Comparison of ENCODE assay signal across 18 cellular contexts in genomic region chr17:45388604-45389325, GRCh38. TPM values are rescaled to one million over a fixed set of nuclear protein-coding genes. Genes with fewer than 3 reads are reported as not detected.
DNase-seq lines count a peak whose midpoint lies in the region; ATAC-seq, FAIRE-seq and TF ChIP-seq lines count a peak whose summit lies in the region.
"Had no signal": no experiment of that assay in that cellular context is flagged by ENCODE, and none has a peak within 500 bp of the region (broad histone marks: within the 10 kb centered on the region; RNA-seq: fewer than 3 reads in every experiment).

No MANE protein-coding gene starts in this region.

- peaks cover 27% of the 10 kb centered on the region for H3K4me1 Mint-ChIP-seq in activated naive CD8-positive, alpha-beta T cell treated with anti-CD3 and anti-CD28 coated beads for 36 hours

- peak; percentile 36 for FAIRE-seq in H54 (lab: Jason Lieb, UNC)

- H3K27ac ChIP-seq in effector memory CD4-positive, alpha-beta T cell (ENCODE audit: insufficient read depth, low read length, poor library complexity, severe bottlenecking): no peak overlapping the region
- H3K27ac ChIP-seq: transverse colon had no signal

- no peak for ATAC-seq in HG02970 (IDR thresholded peaks at IDR 0.05; ENCODE audit: low FRiP score, unreplicated experiment)
- ATAC-seq: right cardiac atrium had no signal

- DNase-seq in AG10803 (ENCODE audit: low read depth) (peak; percentile 22), H54 (ENCODE audit: insufficient read length, low spot score) (peak; percentile 88), hepatic stellate cell (ENCODE audit: low spot score) (peak; percentile 70), OCI-M2 (lab: John Stamatoyannopoulos, UW; ENCODE audit: unreplicated experiment) (no peak)
- peak; percentile 12 for DNase-seq in activated naive CD8-positive, alpha-beta T cell treated with anti-CD3 and anti-CD28 coated beads for 36 hours
- no peak for DNase-seq in effector memory CD4-positive, alpha-beta T cell
- DNase-seq in stimulated activated CD4-positive, alpha-beta T cell treated with anti-CD3 and anti-CD28 coated beads, Interleukin-2, amount 100 ng/mL, for 24 hours: no peak
- DNase-seq: activated CD8-positive, alpha-beta memory T cell treated with anti-CD3 and anti-CD28 coated beads for 24 hours; activated naive CD4-positive, alpha-beta T cell treated with anti-CD3 and anti-CD28 coated beads for 36 hours; central memory CD4-positive, alpha-beta T cell; glutamatergic neuron; NCI-H1105 treated with DMSO at 0.1 percent for 48 hours; NCI-H446; nephron progenitor cell; SK-N-SH; transverse colon had no signal

- H3K9me3 ChIP-seq in effector memory CD4-positive, alpha-beta T cell (ENCODE audit: control insufficient read depth, low read length): no peaks in the 10 kb centered on the region
- H3K9me3 ChIP-seq: SK-N-SH, transverse colon had no signal

- H3K36me3 ChIP-seq in effector memory CD4-positive, alpha-beta T cell (ENCODE audit: control insufficient read depth, insufficient read depth, low read length): no peaks in the 10 kb centered on the region
- H3K36me3 ChIP-seq: transverse colon had no signal

- H3K27me3 ChIP-seq in effector memory CD4-positive, alpha-beta T cell (replicated peaks; ENCODE audit: control insufficient read depth, insufficient read depth, low read length, poor library complexity, severe bottlenecking): no peaks in the 10 kb centered on the region

- TF ChIP-seq CTCF in AG10803 (conservative IDR thresholded peaks at IDR 0.05; ENCODE audit: low read length): no peak

- no peaks in the 10 kb centered on the region for H3K4me1 ChIP-seq in effector memory CD4-positive, alpha-beta T cell (ENCODE audit: control insufficient read depth, insufficient read depth, low read length, poor library complexity, severe bottlenecking)

- H3K4me3 Mint-ChIP-seq in activated naive CD8-positive, alpha-beta T cell treated with anti-CD3 and anti-CD28 coated beads for 36 hours: peak overlapping the region; percentile 5
- H3K4me3 Mint-ChIP-seq: activated naive CD4-positive, alpha-beta T cell treated with anti-CD3 and anti-CD28 coated beads for 36 hours; nephron progenitor cell had no signal

- H3K4me3 ChIP-seq in AG10803 (ENCODE audit: low read length): no peak overlapping the region
- no peak overlapping the region for H3K4me3 ChIP-seq in effector memory CD4-positive, alpha-beta T cell (ENCODE audit: insufficient read depth, low read depth, low read length, poor library complexity, severe bottlenecking)
- H3K4me3 ChIP-seq: transverse colon had no signal

- H3K27me3 Mint-ChIP-seq in activated naive CD8-positive, alpha-beta T cell treated with anti-CD3 and anti-CD28 coated beads for 36 hours: peaks cover 16% of the 10 kb centered on the region

- H3K27ac Mint-ChIP-seq in activated naive CD8-positive, alpha-beta T cell treated with anti-CD3 and anti-CD28 coated beads for 36 hours: peak overlapping the region; percentile 4
- H3K27ac Mint-ChIP-seq: activated naive CD4-positive, alpha-beta T cell treated with anti-CD3 and anti-CD28 coated beads for 36 hours; nephron progenitor cell had no signal

- H3K36me3 Mint-ChIP-seq in activated naive CD8-positive, alpha-beta T cell treated with anti-CD3 and anti-CD28 coated beads for 36 hours: no peaks in the 10 kb centered on the region

- no peak for TF ChIP-seq POLR2A in H54 (IDR thresholded peaks at IDR 0.05; ENCODE audit: low read depth, low read length)

- H3K9me3 Mint-ChIP-seq in activated naive CD8-positive, alpha-beta T cell treated with anti-CD3 and anti-CD28 coated beads for 36 hours: no peaks in the 10 kb centered on the region
- H3K9me3 Mint-ChIP-seq: activated naive CD4-positive, alpha-beta T cell treated with anti-CD3 and anti-CD28 coated beads for 36 hours; nephron progenitor cell had no signal

RNA-seq across cellular contexts. Expression of gene ARHGAP27, which starts 43.9 kb away (rescaled TPM):
- 10 to 100 TPM; 33.3 to 35.8 TPM for total RNA-seq in activated naive CD8-positive, alpha-beta T cell treated with anti-CD3 and anti-CD28 coated beads for 36 hours

Comparison
In these comparisons a context has a peak if more than half of its experiments do, and no peak if none do; other contexts are left out.
1. DNase-seq: peak in AG10803 (single experiment), H54 (single experiment), activated naive CD8-positive, alpha-beta T cell treated with anti-CD3 and anti-CD28 coated beads for 36 hours (single experiment) and hepatic stellate cell (single experiment); none in effector memory CD4-positive, alpha-beta T cell (0 of 3), OCI-M2 (single experiment) and stimulated activated CD4-positive, alpha-beta T cell treated with anti-CD3 and anti-CD28 coated beads, Interleukin-2, amount 100 ng/mL, for 24 hours (0 of 2).